In the genomic region with DNA sequence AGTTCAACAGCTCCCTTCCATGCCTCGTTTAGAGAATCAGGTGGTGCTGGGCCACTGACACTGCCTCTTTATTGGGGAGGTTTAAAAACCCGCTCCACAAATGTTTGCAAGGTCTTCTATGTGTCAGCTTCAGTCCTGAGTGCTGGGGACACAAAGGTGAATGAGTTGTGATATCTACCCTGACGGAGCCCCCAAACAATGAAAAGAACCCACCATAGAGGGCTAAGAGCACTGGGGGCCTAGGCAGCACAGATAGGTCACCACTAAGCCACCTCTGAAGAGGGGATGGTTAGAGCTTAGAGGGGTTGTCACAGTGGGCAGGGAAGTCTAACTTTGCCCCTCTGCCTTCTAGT, we compare ENCODE assay signal across 17 cellular contexts. TPM values are rescaled to one million over a fixed set of nuclear protein-coding genes. Genes with fewer than 3 reads are reported as not detected.
DNase-seq lines count a peak whose midpoint lies in the region; ATAC-seq and TF ChIP-seq lines count a peak whose summit lies in the region.
"Had no signal": no experiment of that assay in that cellular context is flagged by ENCODE, and none has a peak within 500 bp of the region (broad histone marks: within the 10 kb centered on the region; RNA-seq: fewer than 3 reads in every experiment).

No MANE protein-coding gene starts in this region.

- CTCF ChIA-PET in PC-9 (lab: Charles Lee) = interaction anchor here (0.7 to 1.9 kb wide), 3 partner anchors 49 to 189 kb away, joined by 3 to 6 read pairs (median 4); no protein-coding TSS in a partner anchor

- TF ChIP-seq CTCF in PC-9 (conservative IDR thresholded peaks at IDR 0.05) = no peak

- H3K9me3 Mint-ChIP-seq in T-helper 1 cell treated with Interleukin-12 subunit alpha and Interleukin-12 subunit beta and Interleukin-4 antibody, amounts not matched to agents 30 μg/mL and 1 μg/mL, for 36 hours = no peaks in the 10 kb centered on the region
- H3K9me3 Mint-ChIP-seq in effector memory CD8-positive, alpha-beta T cell = no peaks in the 10 kb centered on the region

- peaks cover 31% of the 10 kb centered on the region for H3K4me1 ChIP-seq in PC-9 (replicated peaks; ENCODE audit: insufficient read depth)

- H3K9me2 ChIP-seq in PC-9 (ENCODE audit: insufficient read depth) = no peaks in the 10 kb centered on the region

- H4K20me1 ChIP-seq in PC-9 (ENCODE audit: insufficient read depth) = no peaks in the 10 kb centered on the region

- peak overlapping the region; percentile 96 for H3K27ac Mint-ChIP-seq in T-helper 1 cell treated with Interleukin-12 subunit alpha and Interleukin-12 subunit beta and Interleukin-4 antibody, amounts not matched to agents 30 μg/mL and 1 μg/mL, for 36 hours
- H3K27ac Mint-ChIP-seq in effector memory CD8-positive, alpha-beta T cell = peak overlapping the region; percentile 90 to 91

- H3K27ac ChIP-seq in PC-9 (peak overlapping the region; percentile 40; the same call in 1 of the 2 replicates), skin epidermis (peak overlapping the region in 15 of 21 experiments; percentile 13 to 68 (median 53))
- H3K27ac ChIP-seq: 22Rv1 had no signal

- H3F3A ChIP-seq in PC-9 (ENCODE audit: insufficient read depth, low read depth) = peaks cover 9% of the 10 kb centered on the region; the same call in 1 of the 2 replicates

- H3K36me3 ChIP-seq in PC-9 (ENCODE audit: low read depth) = no peaks in the 10 kb centered on the region; the same call in 1 of the 2 replicates

- H3K4me3 ChIP-seq in PC-9 = no peak overlapping the region
- H3K4me3 ChIP-seq in skin epidermis = no peak overlapping the region

- peaks cover 35% of the 10 kb centered on the region for H3K4me1 Mint-ChIP-seq in T-helper 1 cell treated with Interleukin-12 subunit alpha and Interleukin-12 subunit beta and Interleukin-4 antibody, amounts not matched to agents 30 μg/mL and 1 μg/mL, for 36 hours (ENCODE audit: low read depth)
- peaks cover 7 to 16% of the 10 kb centered on the region in 2 donors for H3K4me1 Mint-ChIP-seq in effector memory CD8-positive, alpha-beta T cell (ENCODE audit: low read depth in 2 of 2)

- no peaks in the 10 kb centered on the region for H3K27me3 ChIP-seq in PC-9 (ENCODE audit: insufficient read depth, low read depth)

- H3K4me2 ChIP-seq in PC-9 = no peak overlapping the region

- no peaks in the 10 kb centered on the region for H3K79me2 ChIP-seq in PC-9 (ENCODE audit: low read depth)

- POLR2A ChIA-PET in PC-9 (lab: Charles Lee; ENCODE audit: unreplicated experiment) = interaction anchor here (0.5 to 0.6 kb wide), 2 partner anchors 10 to 718 kb away, joined by 3 to 7 read pairs; no protein-coding TSS in a partner anchor

- DNase-seq in T-helper 1 cell (no peak), PC-9 (no peak), UCSD-AML1 (lab: John Stamatoyannopoulos, UW; ENCODE audit: unreplicated experiment) (no peak)
- DNase-seq in effector memory CD8-positive, alpha-beta T cell = no peak
- DNase-seq in activated CD4-positive, CD25-positive, alpha-beta regulatory T cell treated with anti-CD3 and anti-CD28 coated beads, Interleukin-2, amount 50 U/mL, for 72 hours = no peak
- DNase-seq: effector memory CD4-positive, alpha-beta T cell; GDM1; glutamatergic neuron; GOT3; Kasumi-1; stimulated activated CD4-positive, alpha-beta T cell treated with anti-CD3 and anti-CD28 coated beads, Interleukin-4, amount 100 ng/mL, for 24 hours; stimulated activated naive CD4-positive, alpha-beta T cell treated with Interleukin-2 at 50 U/mL for 16 hours had no signal

- intact Hi-C loops in PC-9 (cut with micrococcal nuclease; ENCODE audit: unreplicated experiment) = loop anchor here (1.0 kb wide), 1 partner anchor 97 kb away; a partner anchor contains a TSS

- no peaks in the 10 kb centered on the region for H3K9me3 ChIP-seq in PC-9 (ENCODE audit: insufficient read depth, low read depth)

- H3K4me3 Mint-ChIP-seq in T-helper 1 cell treated with Interleukin-12 subunit alpha and Interleukin-12 subunit beta and Interleukin-4 antibody, amounts not matched to agents 30 μg/mL and 1 μg/mL, for 36 hours = peak overlapping the region; percentile 51
- H3K4me3 Mint-ChIP-seq in effector memory CD8-positive, alpha-beta T cell = peak overlapping the region in 1 of 2 donors; percentile 35

- no peaks in the 10 kb centered on the region for H3K27me3 Mint-ChIP-seq in T-helper 1 cell treated with Interleukin-12 subunit alpha and Interleukin-12 subunit beta and Interleukin-4 antibody, amounts not matched to agents 30 μg/mL and 1 μg/mL, for 36 hours (ENCODE audit: low read depth)
- no peaks in the 10 kb centered on the region for H3K27me3 Mint-ChIP-seq in effector memory CD8-positive, alpha-beta T cell

- BruUV-seq in PC-9 (replicated peaks; lab: Mats Ljungman, UMichigan) = no TSS peak

- ATAC-seq in effector memory CD8-positive, alpha-beta T cell (replicated peaks) = no peak
- ATAC-seq in GM19023 (IDR thresholded peaks at IDR 0.05; ENCODE audit: unreplicated experiment) = no peak
- ATAC-seq: Right ventricle myocardium inferior had no signal

- no peak overlapping the region for H2AFZ ChIP-seq in PC-9

- peaks cover 18% of the 10 kb centered on the region for H3K36me3 Mint-ChIP-seq in T-helper 1 cell treated with Interleukin-12 subunit alpha and Interleukin-12 subunit beta and Interleukin-4 antibody, amounts not matched to agents 30 μg/mL and 1 μg/mL, for 36 hours (ENCODE audit: low read depth)
- peaks cover 9% of the 10 kb centered on the region for H3K36me3 Mint-ChIP-seq in effector memory CD8-positive, alpha-beta T cell (ENCODE audit: insufficient read depth)

RNA-seq across cellular contexts. Expression of a gene that starts 22.0 kb away (rescaled TPM):
- total RNA-seq in PC-9 (2021) = not detected in 2 replicates
